ENCODE assay signal across 2 cellular contexts in the genomic region with DNA sequence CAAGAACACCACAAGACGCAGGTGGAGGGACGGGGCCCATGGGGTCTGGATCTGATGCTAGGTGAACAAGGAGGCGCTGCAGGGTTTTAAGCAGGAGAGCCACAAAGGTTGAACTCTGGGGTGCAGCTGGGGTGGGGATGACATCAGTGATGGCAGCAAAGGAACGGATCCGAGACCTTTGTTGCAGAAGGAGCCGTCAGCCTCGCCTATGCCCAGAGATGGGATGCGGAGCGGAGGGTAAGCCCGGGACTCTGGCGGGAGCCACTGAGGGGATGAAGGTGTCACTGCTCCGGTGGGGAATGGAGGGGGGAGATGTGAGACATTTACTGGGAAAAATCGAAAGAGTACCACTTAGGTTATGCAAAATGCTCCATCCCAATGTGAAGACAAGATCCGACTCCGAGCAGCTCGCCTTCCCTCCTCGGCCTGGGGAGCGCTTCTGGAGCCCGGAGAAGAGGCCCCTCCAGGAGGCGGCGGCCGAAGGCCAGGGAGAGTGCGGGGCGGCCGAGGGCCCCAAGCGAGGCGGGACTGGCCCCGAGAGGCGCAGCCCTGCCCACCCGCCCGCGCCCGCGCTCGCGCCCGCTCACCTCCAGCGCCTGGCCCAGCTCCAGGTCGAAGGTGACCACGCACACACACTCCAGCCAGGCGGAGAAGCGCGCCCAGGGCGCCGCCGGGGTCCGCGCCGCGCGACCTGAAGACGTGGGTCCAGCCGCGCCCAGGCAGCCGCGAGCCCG.
TF ChIP-seq lines count a peak whose summit lies in the region.

No MANE protein-coding gene starts in this region.

TF ChIP-seq in A549, 52 proteins besides CTCF, POLR2A, EP300 and RAD21:
- no peak for TF ChIP-seq ZC3H11A (IDR thresholded peaks at IDR 0.05)
- TF ChIP-seq RFX5 (IDR thresholded peaks at IDR 0.05), result no peak
- TF ChIP-seq ESRRA (IDR thresholded peaks at IDR 0.05; ENCODE audit: borderline replicate concordance, low read length), result no peak
- TF ChIP-seq EHMT2 (IDR thresholded peaks at IDR 0.05; ENCODE audit: low read depth), result no peak
- no peak for TF ChIP-seq RNF2 (IDR thresholded peaks at IDR 0.05; ENCODE audit: borderline replicate concordance, low read depth)
- no peak for TF ChIP-seq HEYL (CRISPR knock-in tag; IDR thresholded peaks at IDR 0.05)
- no peak for TF ChIP-seq NPAS2 (CRISPR knock-in tag; IDR thresholded peaks at IDR 0.05; ENCODE audit: borderline replicate concordance)
- no peak for TF ChIP-seq FOSB (CRISPR knock-in tag; IDR thresholded peaks at IDR 0.05)
- no peak for TF ChIP-seq FOXS1 (CRISPR knock-in tag; IDR thresholded peaks at IDR 0.05)

TF ChIP-seq in HCT116, 20 proteins besides CTCF, POLR2A, EP300 and RAD21:
- no peak for TF ChIP-seq ZFX (IDR thresholded peaks at IDR 0.05)
- no peak for TF ChIP-seq ELF1 (IDR thresholded peaks at IDR 0.05; ENCODE audit: borderline replicate concordance, low read depth)
- TF ChIP-seq, protein P1, sequence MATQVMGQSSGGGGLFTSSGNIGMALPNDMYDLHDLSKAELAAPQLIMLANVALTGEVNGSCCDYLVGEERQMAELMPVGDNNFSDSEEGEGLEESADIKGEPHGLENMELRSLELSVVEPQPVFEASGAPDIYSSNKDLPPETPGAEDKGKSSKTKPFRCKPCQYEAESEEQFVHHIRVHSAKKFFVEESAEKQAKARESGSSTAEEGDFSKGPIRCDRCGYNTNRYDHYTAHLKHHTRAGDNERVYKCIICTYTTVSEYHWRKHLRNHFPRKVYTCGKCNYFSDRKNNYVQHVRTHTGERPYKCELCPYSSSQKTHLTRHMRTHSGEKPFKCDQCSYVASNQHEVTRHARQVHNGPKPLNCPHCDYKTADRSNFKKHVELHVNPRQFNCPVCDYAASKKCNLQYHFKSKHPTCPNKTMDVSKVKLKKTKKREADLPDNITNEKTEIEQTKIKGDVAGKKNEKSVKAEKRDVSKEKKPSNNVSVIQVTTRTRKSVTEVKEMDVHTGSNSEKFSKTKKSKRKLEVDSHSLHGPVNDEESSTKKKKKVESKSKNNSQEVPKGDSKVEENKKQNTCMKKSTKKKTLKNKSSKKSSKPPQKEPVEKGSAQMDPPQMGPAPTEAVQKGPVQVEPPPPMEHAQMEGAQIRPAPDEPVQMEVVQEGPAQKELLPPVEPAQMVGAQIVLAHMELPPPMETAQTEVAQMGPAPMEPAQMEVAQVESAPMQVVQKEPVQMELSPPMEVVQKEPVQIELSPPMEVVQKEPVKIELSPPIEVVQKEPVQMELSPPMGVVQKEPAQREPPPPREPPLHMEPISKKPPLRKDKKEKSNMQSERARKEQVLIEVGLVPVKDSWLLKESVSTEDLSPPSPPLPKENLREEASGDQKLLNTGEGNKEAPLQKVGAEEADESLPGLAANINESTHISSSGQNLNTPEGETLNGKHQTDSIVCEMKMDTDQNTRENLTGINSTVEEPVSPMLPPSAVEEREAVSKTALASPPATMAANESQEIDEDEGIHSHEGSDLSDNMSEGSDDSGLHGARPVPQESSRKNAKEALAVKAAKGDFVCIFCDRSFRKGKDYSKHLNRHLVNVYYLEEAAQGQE (IDR thresholded peaks at IDR 0.05; ENCODE audit: low read depth), result no peak
- TF ChIP-seq JUND (IDR thresholded peaks at IDR 0.05), result no peak
- TF ChIP-seq CEBPB (IDR thresholded peaks at IDR 0.05; ENCODE audit: low read depth), result no peak
- TF ChIP-seq CBX3 (IDR thresholded peaks at IDR 0.05; ENCODE audit: low read depth), result no peak
- TF ChIP-seq SP1 (IDR thresholded peaks at IDR 0.05; ENCODE audit: low read depth), result no peak
- TF ChIP-seq, protein P2, sequence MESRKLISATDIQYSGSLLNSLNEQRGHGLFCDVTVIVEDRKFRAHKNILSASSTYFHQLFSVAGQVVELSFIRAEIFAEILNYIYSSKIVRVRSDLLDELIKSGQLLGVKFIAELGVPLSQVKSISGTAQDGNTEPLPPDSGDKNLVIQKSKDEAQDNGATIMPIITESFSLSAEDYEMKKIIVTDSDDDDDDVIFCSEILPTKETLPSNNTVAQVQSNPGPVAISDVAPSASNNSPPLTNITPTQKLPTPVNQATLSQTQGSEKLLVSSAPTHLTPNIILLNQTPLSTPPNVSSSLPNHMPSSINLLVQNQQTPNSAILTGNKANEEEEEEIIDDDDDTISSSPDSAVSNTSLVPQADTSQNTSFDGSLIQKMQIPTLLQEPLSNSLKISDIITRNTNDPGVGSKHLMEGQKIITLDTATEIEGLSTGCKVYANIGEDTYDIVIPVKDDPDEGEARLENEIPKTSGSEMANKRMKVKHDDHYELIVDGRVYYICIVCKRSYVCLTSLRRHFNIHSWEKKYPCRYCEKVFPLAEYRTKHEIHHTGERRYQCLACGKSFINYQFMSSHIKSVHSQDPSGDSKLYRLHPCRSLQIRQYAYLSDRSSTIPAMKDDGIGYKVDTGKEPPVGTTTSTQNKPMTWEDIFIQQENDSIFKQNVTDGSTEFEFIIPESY (IDR thresholded peaks at IDR 0.05; ENCODE audit: extremely low read depth, insufficient replicate concordance, low read length), result no peak
- no peak for TF ChIP-seq YY1 (IDR thresholded peaks at IDR 0.05; ENCODE audit: extremely low read depth, insufficient replicate concordance, low read depth, low read length)
- TF ChIP-seq EZH2phosphoT487 (IDR thresholded peaks at IDR 0.05; ENCODE audit: borderline replicate concordance), result no peak
- TF ChIP-seq, protein P3, sequence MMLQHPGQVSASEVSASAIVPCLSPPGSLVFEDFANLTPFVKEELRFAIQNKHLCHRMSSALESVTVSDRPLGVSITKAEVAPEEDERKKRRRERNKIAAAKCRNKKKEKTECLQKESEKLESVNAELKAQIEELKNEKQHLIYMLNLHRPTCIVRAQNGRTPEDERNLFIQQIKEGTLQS (IDR thresholded peaks at IDR 0.05), result no peak
- no peak for TF ChIP-seq FOSL1 (IDR thresholded peaks at IDR 0.05; ENCODE audit: low read depth)
- TF ChIP-seq POLR2AphosphoS5 (IDR thresholded peaks at IDR 0.05; ENCODE audit: low read depth, low read length), result no peak
- TF ChIP-seq SIN3A (IDR thresholded peaks at IDR 0.05; ENCODE audit: low read depth), result no peak
- TF ChIP-seq EGR1 (IDR thresholded peaks at IDR 0.05; ENCODE audit: low read depth), result no peak
- no peak for TF ChIP-seq ZNF274 (IDR thresholded peaks at IDR 0.05; ENCODE audit: low read depth, low read length)
- no peak for TF ChIP-seq EZH2 (IDR thresholded peaks at IDR 0.05)
- TF ChIP-seq, protein P4, sequence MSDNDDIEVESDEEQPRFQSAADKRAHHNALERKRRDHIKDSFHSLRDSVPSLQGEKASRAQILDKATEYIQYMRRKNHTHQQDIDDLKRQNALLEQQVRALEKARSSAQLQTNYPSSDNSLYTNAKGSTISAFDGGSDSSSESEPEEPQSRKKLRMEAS (IDR thresholded peaks at IDR 0.05), result no peak
- TF ChIP-seq SRF (IDR thresholded peaks at IDR 0.05; ENCODE audit: low read depth), result no peak
TF ChIP-seq in HCT116: peak in this region for 0.
